In genomic region chr20:17960927-17961599, GRCh38 we compare ENCODE assay signal across 1 cellular context.
TF ChIP-seq lines count a peak whose summit lies in the region.

No MANE protein-coding gene starts in this region.

TF ChIP-seq in HepG2, 621 proteins besides CTCF, POLR2A, EP300 and RAD21 (continued from another document):
- TF ChIP-seq HMGXB4 (CRISPR knock-in tag; IDR thresholded peaks at IDR 0.05; ENCODE audit: borderline replicate concordance in 1 of 2, low read depth in 1 of 2): 0 out of 4 replicates have a peak, but pooled peaks have one; percentile 4 to 60
- TF ChIP-seq TOPORS (CRISPR knock-in tag; IDR thresholded peaks at IDR 0.05): peak; percentile 42; the same call in 1 of the 2 replicates
- TF ChIP-seq HOXA9 (CRISPR knock-in tag; IDR thresholded peaks at IDR 0.05; ENCODE audit: borderline replicate concordance): no peak
- peak; percentile 59 for TF ChIP-seq HNF1A (IDR thresholded peaks at IDR 0.05; ENCODE audit: low read depth)
- peak; percentile 15; the same call in 1 of the 2 replicates for TF ChIP-seq HNF1A (CRISPR knock-in tag; IDR thresholded peaks at IDR 0.05; ENCODE audit: borderline replicate concordance)
- no peak for TF ChIP-seq PAWR (CRISPR knock-in tag; IDR thresholded peaks at IDR 0.05; ENCODE audit: borderline replicate concordance)
- TF ChIP-seq NCOA2 (CRISPR knock-in tag; IDR thresholded peaks at IDR 0.05): peak; percentile 72
- TF ChIP-seq FOSL2 (CRISPR knock-in tag; IDR thresholded peaks at IDR 0.05): no peak; the same call in 1 of the 2 replicates
- TF ChIP-seq ZNF460 (CRISPR knock-in tag; IDR thresholded peaks at IDR 0.05; ENCODE audit: borderline replicate concordance): no peak
- TF ChIP-seq NCOA5 (CRISPR knock-in tag; IDR thresholded peaks at IDR 0.05): peak; percentile 92; the same call in 1 of the 2 replicates
- TF ChIP-seq FUBP1 (CRISPR knock-in tag; IDR thresholded peaks at IDR 0.05; ENCODE audit: borderline replicate concordance): no peak
- no peak for TF ChIP-seq NR1H2 (CRISPR knock-in tag; IDR thresholded peaks at IDR 0.05; ENCODE audit: borderline replicate concordance, low read depth)
- no peak for TF ChIP-seq ZFP36L2 (CRISPR knock-in tag; IDR thresholded peaks at IDR 0.05)
- TF ChIP-seq ZNF501 (CRISPR knock-in tag; IDR thresholded peaks at IDR 0.05): no peak
- TF ChIP-seq HINFP (CRISPR knock-in tag; IDR thresholded peaks at IDR 0.05; ENCODE audit: low read depth): no peak
- TF ChIP-seq ZNF703 (CRISPR knock-in tag; IDR thresholded peaks at IDR 0.05; ENCODE audit: borderline replicate concordance): no peak
- no peak for TF ChIP-seq AKAP8 (CRISPR knock-in tag; IDR thresholded peaks at IDR 0.05)
- no peak for TF ChIP-seq FOXM1 (CRISPR knock-in tag; IDR thresholded peaks at IDR 0.05)
- TF ChIP-seq POGZ (CRISPR knock-in tag; IDR thresholded peaks at IDR 0.05): no peak
- no peak for TF ChIP-seq MTF2 (CRISPR knock-in tag; IDR thresholded peaks at IDR 0.05; ENCODE audit: borderline replicate concordance)
- peak; percentile 64; the same call in 1 of the 2 replicates for TF ChIP-seq KAT8 (CRISPR knock-in tag; IDR thresholded peaks at IDR 0.05)
- TF ChIP-seq ZNF232 (CRISPR knock-in tag; IDR thresholded peaks at IDR 0.05; ENCODE audit: borderline replicate concordance): no peak
- TF ChIP-seq ZBTB10 (CRISPR knock-in tag; IDR thresholded peaks at IDR 0.05; ENCODE audit: borderline replicate concordance): no peak
- TF ChIP-seq HMGXB3 (CRISPR knock-in tag; IDR thresholded peaks at IDR 0.05; ENCODE audit: borderline replicate concordance): no peak
- no peak for TF ChIP-seq PREB (CRISPR knock-in tag; IDR thresholded peaks at IDR 0.05)
- TF ChIP-seq NRL (CRISPR knock-in tag; IDR thresholded peaks at IDR 0.05; ENCODE audit: borderline replicate concordance): no peak
- no peak for TF ChIP-seq ZNF816 (CRISPR knock-in tag; IDR thresholded peaks at IDR 0.05; ENCODE audit: borderline replicate concordance)
